8 cellular contexts compared by ENCODE assay signal in genomic region chr1:151156515-151156819, GRCh38. TPM values are rescaled to one million over a fixed set of nuclear protein-coding genes. Genes with fewer than 3 reads are reported as not detected.
DNase-seq lines count a peak whose midpoint lies in the region; ATAC-seq and TF ChIP-seq lines count a peak whose summit lies in the region.

TNFAIP8L2 (plus strand) TSS chr1:151156649; CDS start chr1:151158698, 2,049 bp downstream.

- H3K4me3 ChIP-seq in transverse colon (peak within 1 kb of the TSS in 3 of 4 donors; percentile 4 to 33 (median 12)), thyroid gland (replicated peaks in 1 of 3) (no peak within 1 kb of the TSS), gastroesophageal sphincter (peak within 1 kb of the TSS in 1 of 2 donors; percentile 38)

- H3K36me3 ChIP-seq in transverse colon (peaks cover 0 to 9% (median 5%) of the 10 kb centered on the region in 4 donors), thyroid gland (peaks cover 22 to 23% of the 10 kb centered on the region in 2 donors), gastroesophageal sphincter (peaks cover 0 to 58% of the 10 kb centered on the region in 2 donors)

- POLR2A ChIA-PET in naive thymus-derived CD8-positive, alpha-beta T cell (lab: Charles Lee), result interaction anchor here (0.8 to 4.0 kb wide), 27 partner anchors 10 to 793 kb away, joined by 3 to 61 read pairs (median 7); partner anchors contain the start of genes C1orf56, CDC42SE1, GABPB2 and LYSMD1

- intact Hi-C loops in T-helper 2 cell treated with Interferon-gamma antibody and Interleukin-4, amounts not matched to agents 100 ng/mL and 5 ng/mL, for 36 hours (cut with micrococcal nuclease), result loop anchor here (1.0 to 5.0 kb wide), 8 partner anchors 10 to 594 kb away; partner anchors contain the start of genes CDC42SE1, GABPB2, MINDY1 and PIP5K1A
- intact Hi-C loops in transverse colon (cut with DNase I; ENCODE audit: low total_unique reads), result loop anchor here (5.0 to 10.0 kb wide), 2 partner anchors 52 to 339 kb away; no protein-coding TSS in a partner anchor
- intact Hi-C loops in thyroid gland (cut with DNase I), result loop anchor here (5.0 to 10.0 kb wide), 2 partner anchors 54 to 132 kb away; no protein-coding TSS in a partner anchor

- DNase-seq in activated naive CD8-positive, alpha-beta T cell treated with anti-CD3 and anti-CD28 coated beads, Interleukin-2, amount 50 U/mL, for 24 hours, result peak; percentile 83
- peak; percentile 54 to 81 (median 62) for DNase-seq in naive thymus-derived CD8-positive, alpha-beta T cell
- DNase-seq in transverse colon (peak; percentile 74), thyroid gland (no peak)

- TF ChIP-seq EP300 in transverse colon (IDR thresholded peaks at IDR 0.05; ENCODE audit: low read depth), result no peak
- TF ChIP-seq EP300 in gastroesophageal sphincter (IDR thresholded peaks at IDR 0.05), result no peak

- H3K36me3 Mint-ChIP-seq in activated naive CD8-positive, alpha-beta T cell treated with anti-CD3 and anti-CD28 coated beads, Interleukin-2, amount 50 U/mL, for 24 hours (ENCODE audit: low read depth), result peaks cover 41% of the 10 kb centered on the region
- peaks cover 0 to 25% (median 22%) of the 10 kb centered on the region in 3 donors for H3K36me3 Mint-ChIP-seq in naive thymus-derived CD8-positive, alpha-beta T cell

- ATAC-seq in HG02981 (IDR thresholded peaks at IDR 0.05; ENCODE audit: unreplicated experiment) (peak; percentile 62), gastroesophageal sphincter (no peak)
- peak; percentile 78 for ATAC-seq in activated naive CD8-positive, alpha-beta T cell treated with anti-CD3 and anti-CD28 coated beads, Interleukin-2, amount 50 U/mL, for 24 hours
- peak; percentile 82 to 85 for ATAC-seq in naive thymus-derived CD8-positive, alpha-beta T cell

- H3K27ac ChIP-seq in transverse colon, result peak within 1 kb of the TSS; percentile 47 to 63 (median 56)
- H3K27ac ChIP-seq in thyroid gland, result no peak within 1 kb of the TSS
- H3K27ac ChIP-seq in gastroesophageal sphincter, result peak within 1 kb of the TSS in 2 of 4 donors; percentile 24 to 48

- TF ChIP-seq POLR2A in GM18526 (IDR thresholded peaks at IDR 0.05; ENCODE audit: extremely low read depth, insufficient read length) (peak; percentile 27), transverse colon (IDR thresholded peaks at IDR 0.05) (no peak), thyroid gland (IDR thresholded peaks at IDR 0.05) (no peak), gastroesophageal sphincter (IDR thresholded peaks at IDR 0.05) (no peak)

- H3K9me3 ChIP-seq in transverse colon (no peaks in the 10 kb centered on the region), thyroid gland (no peaks in the 10 kb centered on the region), gastroesophageal sphincter (no peaks in the 10 kb centered on the region)

- TF ChIP-seq CTCF in transverse colon (IDR thresholded peaks at IDR 0.05) (no peak), thyroid gland (IDR thresholded peaks at IDR 0.05) (no peak), gastroesophageal sphincter (IDR thresholded peaks at IDR 0.05) (no peak)

- WGBS in transverse colon (ENCODE audit: low coverage in 1 of 2), 2 donors, result 31 to 48% methylated on average over 4 of the region's 4 CpGs
- WGBS in thyroid gland, 2 donors, result 74 to 78% methylated on average over 4 of the region's 4 CpGs
- WGBS in gastroesophageal sphincter (ENCODE audit: low coverage in 1 of 2), 2 donors, result 66 to 90% methylated on average over 2 to 3 of the region's 4 CpGs

- H3K4me1 ChIP-seq in transverse colon (peaks cover 0 to 9% (median 0%) of the 10 kb centered on the region in 4 donors), thyroid gland (no peaks in the 10 kb centered on the region), gastroesophageal sphincter (peaks cover 0 to 25% (median 0%) of the 10 kb centered on the region in 3 donors)

- peak within 1 kb of the TSS; percentile 99 for H3K4me3 Mint-ChIP-seq in activated naive CD8-positive, alpha-beta T cell treated with anti-CD3 and anti-CD28 coated beads, Interleukin-2, amount 50 U/mL, for 24 hours
- peak within 1 kb of the TSS; percentile 96 to 100 (median 99) for H3K4me3 Mint-ChIP-seq in naive thymus-derived CD8-positive, alpha-beta T cell

- in situ Hi-C loops in transverse colon (cut with MboI; ENCODE audit: low pct_ligation_motif_present in 1 of 4, low pct_unique_long_range_greater_than_20kb in 1 of 4, low sequenced_read_pairs in 3 of 4), result loop anchor here in 3 of 4 donors (5.0 to 25.0 kb wide), 5 partner anchors 59 to 142 kb away; partner anchors contain the start of genes BNIPL (in 1 of the 3) and C1orf56 (in 1 of the 3)

- H3K4me1 Mint-ChIP-seq in activated naive CD8-positive, alpha-beta T cell treated with anti-CD3 and anti-CD28 coated beads, Interleukin-2, amount 50 U/mL, for 24 hours, result peaks cover 52% of the 10 kb centered on the region
- H3K4me1 Mint-ChIP-seq in naive thymus-derived CD8-positive, alpha-beta T cell, result peaks cover 27 to 53% (median 49%) of the 10 kb centered on the region in 4 donors

- H3K27me3 ChIP-seq in transverse colon (no peaks in the 10 kb centered on the region), thyroid gland (no peaks in the 10 kb centered on the region), gastroesophageal sphincter (no peaks in the 10 kb centered on the region)

- no peaks in the 10 kb centered on the region for H3K9me3 Mint-ChIP-seq in activated naive CD8-positive, alpha-beta T cell treated with anti-CD3 and anti-CD28 coated beads, Interleukin-2, amount 50 U/mL, for 24 hours
- H3K9me3 Mint-ChIP-seq in naive thymus-derived CD8-positive, alpha-beta T cell, result no peaks in the 10 kb centered on the region

- peaks cover 1% of the 10 kb centered on the region for H3K27me3 Mint-ChIP-seq in activated naive CD8-positive, alpha-beta T cell treated with anti-CD3 and anti-CD28 coated beads, Interleukin-2, amount 50 U/mL, for 24 hours
- H3K27me3 Mint-ChIP-seq in naive thymus-derived CD8-positive, alpha-beta T cell, result no peaks in the 10 kb centered on the region

- H3K27ac Mint-ChIP-seq in activated naive CD8-positive, alpha-beta T cell treated with anti-CD3 and anti-CD28 coated beads, Interleukin-2, amount 50 U/mL, for 24 hours, result peak within 1 kb of the TSS; percentile 97
- H3K27ac Mint-ChIP-seq in naive thymus-derived CD8-positive, alpha-beta T cell, result peak within 1 kb of the TSS; percentile 88 to 98 (median 95)

RNA-seq across cellular contexts. Expression of gene TNFAIP8L2, which starts in this region (rescaled TPM):
- 27.7 and 28.5 TPM in 2 replicates for total RNA-seq in T-helper 2 cell treated with Interferon-gamma antibody and Interleukin-4, amounts not matched to agents 100 ng/mL and 5 ng/mL, for 36 hours
- total RNA-seq in naive thymus-derived CD8-positive, alpha-beta T cell, result 10 to 100 TPM; 31.5 to 33.1 TPM
- polyA plus RNA-seq in naive thymus-derived CD8-positive, alpha-beta T cell, result 10 to 100 TPM in 2 of 3 donors, 1 to 10 TPM in 1; 9.9 to 37.4 (median 11.7) TPM
- total RNA-seq in transverse colon (1 to 10 TPM; 2.0 to 5.2 (median 4.2) TPM), thyroid gland (1 to 10 TPM; 2.2 to 4.2 (median 2.4) TPM), gastroesophageal sphincter (1 to 10 TPM in 3 of 4 donors, under 1 TPM in 1; 0.85 to 7.2 (median 4.4) TPM)

Comparison
In these comparisons a context has a peak if more than half of its experiments do, and no peak if none do; other contexts are left out.
1. DNase-seq: peak in activated naive CD8-positive, alpha-beta T cell treated with anti-CD3 and anti-CD28 coated beads, Interleukin-2, amount 50 U/mL, for 24 hours (single experiment), naive thymus-derived CD8-positive, alpha-beta T cell (10 of 10) and transverse colon (single experiment); none in thyroid gland (0 of 2).
2. H3K27ac ChIP-seq: peak in transverse colon (4 of 4); none in thyroid gland (0 of 3).
3. H3K4me3 ChIP-seq: peak in transverse colon (3 of 4); none in thyroid gland (0 of 3).